In genomic region chr20:32443386-32443974, GRCh38 we compare ENCODE assay signal across 15 cellular contexts.
DNase-seq lines count a peak whose midpoint lies in the region; ATAC-seq and TF ChIP-seq lines count a peak whose summit lies in the region.
"Had no signal": no experiment of that assay in that cellular context is flagged by ENCODE, and none has a peak within 500 bp of the region (broad histone marks: within the 10 kb centered on the region; RNA-seq: fewer than 3 reads in every experiment).

No MANE protein-coding gene starts in this region.

- H3K9me2 ChIP-seq in PC-9 (ENCODE audit: insufficient read depth), result no peaks in the 10 kb centered on the region

- no peak overlapping the region for H2AFZ ChIP-seq in PC-9
- H2AFZ ChIP-seq: parathyroid adenoma had no signal

- peaks cover 77% of the 10 kb centered on the region for H3K36me3 Mint-ChIP-seq in CD4-positive, alpha-beta T cell (ENCODE audit: low read depth)
- H3K36me3 Mint-ChIP-seq in activated T-helper 17 cell treated with anti-CD3 and anti-CD28 coated beads, Interleukin-2, amount 50 U/mL, for 72 hours (ENCODE audit: low read depth), result peaks cover 88% of the 10 kb centered on the region
- peaks cover 0 to 68% (median 7%) of the 10 kb centered on the region in 3 donors for H3K36me3 Mint-ChIP-seq in naive thymus-derived CD8-positive, alpha-beta T cell

- peak overlapping the region; percentile 65 for H3K27ac Mint-ChIP-seq in CD4-positive, alpha-beta T cell
- peak overlapping the region; percentile 56 for H3K27ac Mint-ChIP-seq in activated T-helper 17 cell treated with anti-CD3 and anti-CD28 coated beads, Interleukin-2, amount 50 U/mL, for 72 hours
- peak overlapping the region; percentile 34 to 93 (median 82) for H3K27ac Mint-ChIP-seq in naive thymus-derived CD8-positive, alpha-beta T cell

- POLR2A ChIA-PET in CD4-positive, alpha-beta T cell (lab: Charles Lee), result interaction anchor here (0.6 to 1.4 kb wide), 5 partner anchors 27 to 1247 kb away, joined by 3 to 5 read pairs (median 4); no protein-coding TSS in a partner anchor
- POLR2A ChIA-PET in HEK293 (lab: Yijun Ruan, JAX) (no interaction called here), PC-9 (lab: Charles Lee; ENCODE audit: unreplicated experiment) (interaction anchor here (0.7 kb wide), 1 partner anchor 163 kb away, joined by 3 read pairs; no protein-coding TSS in a partner anchor)
- POLR2A ChIA-PET in naive thymus-derived CD8-positive, alpha-beta T cell (lab: Charles Lee), result interaction anchor here (0.7 to 0.9 kb wide), 3 partner anchors 19 to 43 kb away, joined by 3 read pairs; no protein-coding TSS in a partner anchor

- no peaks in the 10 kb centered on the region for H3K79me2 ChIP-seq in PC-9 (ENCODE audit: low read depth)
- H3K79me2 ChIP-seq: parathyroid adenoma had no signal

- H3K4me1 ChIP-seq in HEK293 (ENCODE audit: control insufficient read depth, insufficient read depth, low read length), result no peaks in the 10 kb centered on the region
- H3K4me1 ChIP-seq in PC-9 (replicated peaks; ENCODE audit: insufficient read depth), result no peaks in the 10 kb centered on the region
- H3K4me1 ChIP-seq: parathyroid adenoma had no signal

- peak overlapping the region; percentile 29 for H3K27ac ChIP-seq in CD4-positive, alpha-beta T cell (ENCODE audit: low read depth, low read length)
- H3K27ac ChIP-seq in HEK293 (ENCODE audit: extremely low read depth, low read depth, low read length) (no peak overlapping the region), PC-9 (no peak overlapping the region)
- H3K27ac ChIP-seq: C4-2B, heart left ventricle, left ventricle myocardium inferior, parathyroid adenoma had no signal

- H3K4me1 Mint-ChIP-seq in CD4-positive, alpha-beta T cell (ENCODE audit: low read depth), result peaks cover 31% of the 10 kb centered on the region
- H3K4me1 Mint-ChIP-seq in activated T-helper 17 cell treated with anti-CD3 and anti-CD28 coated beads, Interleukin-2, amount 50 U/mL, for 72 hours, result peaks cover 24% of the 10 kb centered on the region
- peaks cover 35 to 59% (median 52%) of the 10 kb centered on the region in 4 donors for H3K4me1 Mint-ChIP-seq in naive thymus-derived CD8-positive, alpha-beta T cell

- H4K20me1 ChIP-seq in PC-9 (ENCODE audit: insufficient read depth), result peaks cover 20% of the 10 kb centered on the region

- H3K36me3 ChIP-seq in HEK293 (ENCODE audit: control insufficient read depth in 2 of 2, insufficient read depth in 1 of 2, low read length in 2 of 2) (peaks cover 5 to 58% of the 10 kb centered on the region in 2 experiments; a peak in 2 of 3 replicates), PC-9 (ENCODE audit: low read depth) (peaks cover 6% of the 10 kb centered on the region; the same call in 1 of the 2 replicates)

- peaks cover 28% of the 10 kb centered on the region for H3F3A ChIP-seq in PC-9 (ENCODE audit: insufficient read depth, low read depth)

- CTCF ChIA-PET in CD4-positive, alpha-beta T cell (lab: Charles Lee), result interaction anchor here (1.0 to 1.1 kb wide), 2 partner anchors 42 to 209 kb away, joined by 4 read pairs; no protein-coding TSS in a partner anchor
- CTCF ChIA-PET in HEK293 (lab: Yijun Ruan, JAX) (interaction anchor here (1.2 kb wide), 1 partner anchor 13 kb away, joined by 4 read pairs; no protein-coding TSS in a partner anchor), PC-9 (lab: Charles Lee) (no interaction called here)

- TF ChIP-seq CTCF in CD4-positive, alpha-beta T cell (IDR thresholded peaks at IDR 0.05), result no peak
- no peak for TF ChIP-seq CTCF in HEK293 (tag by site-specific recombination; IDR thresholded peaks at IDR 0.05)
- no peak for TF ChIP-seq CTCF in PC-9 (conservative IDR thresholded peaks at IDR 0.05)

- no peak for DNase-seq in CD4-positive, alpha-beta T cell
- peak in 4 of 10 donors; percentile 29 to 39 (median 38) for DNase-seq in naive thymus-derived CD8-positive, alpha-beta T cell
- DNase-seq in NCI-H2081 treated with DMSO at 0.1 percent for 48 hours (lab: John Stamatoyannopoulos, UW) (no peak), HuH-7.5 (ENCODE audit: low spot score) (no peak), PC-9 (no peak)
- DNase-seq in activated CD4-positive, CD25-positive, alpha-beta regulatory T cell treated with anti-CD3 and anti-CD28 coated beads, Interleukin-2, amount 50 U/mL, for 72 hours, result no peak
- DNase-seq: heart left ventricle; left ventricle myocardium inferior; NCI-H2029; stimulated activated CD4-positive, alpha-beta T cell treated with anti-CD3 and anti-CD28 coated beads, Interleukin-1b, Interleukin-23, amount 100 ng/mL, for 48 hours; stomach had no signal

- H3K9me3 ChIP-seq in CD4-positive, alpha-beta T cell (ENCODE audit: control insufficient read depth, low read length), result no peaks in the 10 kb centered on the region
- no peaks in the 10 kb centered on the region for H3K9me3 ChIP-seq in HEK293 (ENCODE audit: control insufficient read depth, insufficient read depth, low read depth, low read length)
- H3K9me3 ChIP-seq in PC-9 (ENCODE audit: insufficient read depth, low read depth), result no peaks in the 10 kb centered on the region
- H3K9me3 ChIP-seq: heart left ventricle, left ventricle myocardium inferior, stomach had no signal

- no peaks in the 10 kb centered on the region for H3K27me3 ChIP-seq in CD4-positive, alpha-beta T cell (ENCODE audit: control insufficient read depth, insufficient read depth, low read length)
- H3K27me3 ChIP-seq in PC-9 (ENCODE audit: insufficient read depth, low read depth), result no peaks in the 10 kb centered on the region
- H3K27me3 ChIP-seq: heart left ventricle, stomach had no signal

- H3K9me3 Mint-ChIP-seq in CD4-positive, alpha-beta T cell, result no peaks in the 10 kb centered on the region
- H3K9me3 Mint-ChIP-seq in activated T-helper 17 cell treated with anti-CD3 and anti-CD28 coated beads, Interleukin-2, amount 50 U/mL, for 72 hours, result no peaks in the 10 kb centered on the region
- H3K9me3 Mint-ChIP-seq in naive thymus-derived CD8-positive, alpha-beta T cell, result no peaks in the 10 kb centered on the region

- H3K4me2 ChIP-seq in PC-9, result no peak overlapping the region

- no peaks in the 10 kb centered on the region for H3K27me3 Mint-ChIP-seq in CD4-positive, alpha-beta T cell
- no peaks in the 10 kb centered on the region for H3K27me3 Mint-ChIP-seq in activated T-helper 17 cell treated with anti-CD3 and anti-CD28 coated beads, Interleukin-2, amount 50 U/mL, for 72 hours
- no peaks in the 10 kb centered on the region for H3K27me3 Mint-ChIP-seq in naive thymus-derived CD8-positive, alpha-beta T cell

- intact Hi-C loops in CD4-positive, alpha-beta T cell (cut with DNase I, micrococcal nuclease), result loop anchor here (2.0 to 5.0 kb wide), 2 partner anchors 64 to 107 kb away; no protein-coding TSS in a partner anchor
- intact Hi-C loops in PC-9 (cut with micrococcal nuclease; ENCODE audit: unreplicated experiment), result no loop called here

- H3K4me3 Mint-ChIP-seq in CD4-positive, alpha-beta T cell, result no peak overlapping the region
- H3K4me3 Mint-ChIP-seq in activated T-helper 17 cell treated with anti-CD3 and anti-CD28 coated beads, Interleukin-2, amount 50 U/mL, for 72 hours, result no peak overlapping the region
- no peak overlapping the region for H3K4me3 Mint-ChIP-seq in naive thymus-derived CD8-positive, alpha-beta T cell

- H3K4me3 ChIP-seq in HEK293 (ENCODE audit: low read depth, low read length), result no peak overlapping the region
- no peak overlapping the region for H3K4me3 ChIP-seq in PC-9
- H3K4me3 ChIP-seq: heart left ventricle, left ventricle myocardium inferior, stomach had no signal

- ATAC-seq in CD4-positive, alpha-beta T cell (ENCODE audit: poor library complexity), result peak; percentile 72
- no peak for ATAC-seq in activated T-helper 17 cell treated with anti-CD3 and anti-CD28 coated beads, Interleukin-2, amount 50 U/mL, for 72 hours (replicated peaks)
- ATAC-seq in naive thymus-derived CD8-positive, alpha-beta T cell, result peak; percentile 72 to 76
- ATAC-seq: heart left ventricle had no signal

- no TSS peak for BruUV-seq in PC-9 (replicated peaks; lab: Mats Ljungman, UMichigan)

TF ChIP-seq in HEK293, 187 proteins besides CTCF, POLR2A, EP300 and RAD21:
- no peak for TF ChIP-seq ZNF791 (tag by site-specific recombination; IDR thresholded peaks at IDR 0.05)
- TF ChIP-seq PRDM10 (tag by site-specific recombination; IDR thresholded peaks at IDR 0.05), result peak; percentile 39
